Comparison of ENCODE assay signal across 1 cellular context in genomic region chr9:136436055-136436634, GRCh38.
TF ChIP-seq lines count a peak whose summit lies in the region.

No MANE protein-coding gene starts in this region.

TF ChIP-seq in HepG2, 621 proteins besides CTCF, POLR2A, EP300 and RAD21:
- TF ChIP-seq XRCC5 (optimal IDR thresholded peaks at IDR 0.05; ENCODE audit: low read length) (no peak), ZFP90 (CRISPR knock-in tag; IDR thresholded peaks at IDR 0.05; ENCODE audit: borderline replicate concordance) (no peak), DMAP1 (CRISPR knock-in tag; IDR thresholded peaks at IDR 0.05) (no peak), GFI1 (CRISPR knock-in tag; IDR thresholded peaks at IDR 0.05; ENCODE audit: borderline replicate concordance) (no peak), DNMT3B (CRISPR knock-in tag; conservative IDR thresholded peaks at IDR 0.05) (no peak), ZBTB38 (CRISPR knock-in tag; IDR thresholded peaks at IDR 0.05) (0 out of 2 replicates have a peak, but pooled peaks have one; percentile 1), RBFOX2 (IDR thresholded peaks at IDR 0.05; ENCODE audit: low read depth, low read length) (0 out of 2 replicates have a peak, but pooled peaks have one; percentile 17)
